ENCODE assay signal across 7 cellular contexts in the genomic region with DNA sequence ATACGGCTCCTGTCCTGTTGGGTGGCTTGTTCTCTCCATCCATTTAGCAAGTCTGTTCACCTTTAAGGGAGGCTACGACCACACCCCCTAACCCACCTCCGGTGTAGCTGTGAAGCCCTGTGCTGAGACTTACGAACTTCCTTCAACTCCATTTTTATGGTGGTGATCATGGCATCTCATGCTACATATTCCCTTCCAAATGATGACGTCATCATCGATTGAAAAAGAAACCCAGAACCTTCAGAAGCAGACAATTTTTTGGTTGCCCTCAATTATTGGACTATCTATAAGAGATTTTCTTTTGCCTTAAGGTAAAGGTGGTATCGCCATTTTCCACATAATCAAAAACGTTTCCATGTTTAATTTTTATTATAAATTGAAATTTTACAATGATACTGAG.
"Had no signal": no experiment of that assay in that cellular context is flagged by ENCODE, and none has a peak within 500 bp of the region (broad histone marks: within the 10 kb centered on the region; RNA-seq: fewer than 3 reads in every experiment).

No MANE protein-coding gene starts in this region.

- H2AFZ ChIP-seq: GM23338 had no signal

- H3K4me3 ChIP-seq: GM23338 had no signal

- H3K4me2 ChIP-seq: GM23338 had no signal

- DNase-seq: H9, HCEC 1CT, HFFc6, KG1 had no signal

- ATAC-seq: GM23338 had no signal

- FAIRE-seq: H1, H54 had no signal
